In genomic region chr20:462199-462991, GRCh38 we compare ENCODE assay signal across 1 cellular context.
TF ChIP-seq lines count a peak whose summit lies in the region.

TSS of gene TBC1D20 (minus strand) at chr20:462533. CDS start at chr20:462405, 128 bp downstream.

TF ChIP-seq in H1, 55 proteins besides CTCF, POLR2A, EP300 and RAD21:
- TF ChIP-seq HDAC6 (IDR thresholded peaks at IDR 0.05; ENCODE audit: low read depth, low read length): no peak
- TF ChIP-seq, protein P1, sequence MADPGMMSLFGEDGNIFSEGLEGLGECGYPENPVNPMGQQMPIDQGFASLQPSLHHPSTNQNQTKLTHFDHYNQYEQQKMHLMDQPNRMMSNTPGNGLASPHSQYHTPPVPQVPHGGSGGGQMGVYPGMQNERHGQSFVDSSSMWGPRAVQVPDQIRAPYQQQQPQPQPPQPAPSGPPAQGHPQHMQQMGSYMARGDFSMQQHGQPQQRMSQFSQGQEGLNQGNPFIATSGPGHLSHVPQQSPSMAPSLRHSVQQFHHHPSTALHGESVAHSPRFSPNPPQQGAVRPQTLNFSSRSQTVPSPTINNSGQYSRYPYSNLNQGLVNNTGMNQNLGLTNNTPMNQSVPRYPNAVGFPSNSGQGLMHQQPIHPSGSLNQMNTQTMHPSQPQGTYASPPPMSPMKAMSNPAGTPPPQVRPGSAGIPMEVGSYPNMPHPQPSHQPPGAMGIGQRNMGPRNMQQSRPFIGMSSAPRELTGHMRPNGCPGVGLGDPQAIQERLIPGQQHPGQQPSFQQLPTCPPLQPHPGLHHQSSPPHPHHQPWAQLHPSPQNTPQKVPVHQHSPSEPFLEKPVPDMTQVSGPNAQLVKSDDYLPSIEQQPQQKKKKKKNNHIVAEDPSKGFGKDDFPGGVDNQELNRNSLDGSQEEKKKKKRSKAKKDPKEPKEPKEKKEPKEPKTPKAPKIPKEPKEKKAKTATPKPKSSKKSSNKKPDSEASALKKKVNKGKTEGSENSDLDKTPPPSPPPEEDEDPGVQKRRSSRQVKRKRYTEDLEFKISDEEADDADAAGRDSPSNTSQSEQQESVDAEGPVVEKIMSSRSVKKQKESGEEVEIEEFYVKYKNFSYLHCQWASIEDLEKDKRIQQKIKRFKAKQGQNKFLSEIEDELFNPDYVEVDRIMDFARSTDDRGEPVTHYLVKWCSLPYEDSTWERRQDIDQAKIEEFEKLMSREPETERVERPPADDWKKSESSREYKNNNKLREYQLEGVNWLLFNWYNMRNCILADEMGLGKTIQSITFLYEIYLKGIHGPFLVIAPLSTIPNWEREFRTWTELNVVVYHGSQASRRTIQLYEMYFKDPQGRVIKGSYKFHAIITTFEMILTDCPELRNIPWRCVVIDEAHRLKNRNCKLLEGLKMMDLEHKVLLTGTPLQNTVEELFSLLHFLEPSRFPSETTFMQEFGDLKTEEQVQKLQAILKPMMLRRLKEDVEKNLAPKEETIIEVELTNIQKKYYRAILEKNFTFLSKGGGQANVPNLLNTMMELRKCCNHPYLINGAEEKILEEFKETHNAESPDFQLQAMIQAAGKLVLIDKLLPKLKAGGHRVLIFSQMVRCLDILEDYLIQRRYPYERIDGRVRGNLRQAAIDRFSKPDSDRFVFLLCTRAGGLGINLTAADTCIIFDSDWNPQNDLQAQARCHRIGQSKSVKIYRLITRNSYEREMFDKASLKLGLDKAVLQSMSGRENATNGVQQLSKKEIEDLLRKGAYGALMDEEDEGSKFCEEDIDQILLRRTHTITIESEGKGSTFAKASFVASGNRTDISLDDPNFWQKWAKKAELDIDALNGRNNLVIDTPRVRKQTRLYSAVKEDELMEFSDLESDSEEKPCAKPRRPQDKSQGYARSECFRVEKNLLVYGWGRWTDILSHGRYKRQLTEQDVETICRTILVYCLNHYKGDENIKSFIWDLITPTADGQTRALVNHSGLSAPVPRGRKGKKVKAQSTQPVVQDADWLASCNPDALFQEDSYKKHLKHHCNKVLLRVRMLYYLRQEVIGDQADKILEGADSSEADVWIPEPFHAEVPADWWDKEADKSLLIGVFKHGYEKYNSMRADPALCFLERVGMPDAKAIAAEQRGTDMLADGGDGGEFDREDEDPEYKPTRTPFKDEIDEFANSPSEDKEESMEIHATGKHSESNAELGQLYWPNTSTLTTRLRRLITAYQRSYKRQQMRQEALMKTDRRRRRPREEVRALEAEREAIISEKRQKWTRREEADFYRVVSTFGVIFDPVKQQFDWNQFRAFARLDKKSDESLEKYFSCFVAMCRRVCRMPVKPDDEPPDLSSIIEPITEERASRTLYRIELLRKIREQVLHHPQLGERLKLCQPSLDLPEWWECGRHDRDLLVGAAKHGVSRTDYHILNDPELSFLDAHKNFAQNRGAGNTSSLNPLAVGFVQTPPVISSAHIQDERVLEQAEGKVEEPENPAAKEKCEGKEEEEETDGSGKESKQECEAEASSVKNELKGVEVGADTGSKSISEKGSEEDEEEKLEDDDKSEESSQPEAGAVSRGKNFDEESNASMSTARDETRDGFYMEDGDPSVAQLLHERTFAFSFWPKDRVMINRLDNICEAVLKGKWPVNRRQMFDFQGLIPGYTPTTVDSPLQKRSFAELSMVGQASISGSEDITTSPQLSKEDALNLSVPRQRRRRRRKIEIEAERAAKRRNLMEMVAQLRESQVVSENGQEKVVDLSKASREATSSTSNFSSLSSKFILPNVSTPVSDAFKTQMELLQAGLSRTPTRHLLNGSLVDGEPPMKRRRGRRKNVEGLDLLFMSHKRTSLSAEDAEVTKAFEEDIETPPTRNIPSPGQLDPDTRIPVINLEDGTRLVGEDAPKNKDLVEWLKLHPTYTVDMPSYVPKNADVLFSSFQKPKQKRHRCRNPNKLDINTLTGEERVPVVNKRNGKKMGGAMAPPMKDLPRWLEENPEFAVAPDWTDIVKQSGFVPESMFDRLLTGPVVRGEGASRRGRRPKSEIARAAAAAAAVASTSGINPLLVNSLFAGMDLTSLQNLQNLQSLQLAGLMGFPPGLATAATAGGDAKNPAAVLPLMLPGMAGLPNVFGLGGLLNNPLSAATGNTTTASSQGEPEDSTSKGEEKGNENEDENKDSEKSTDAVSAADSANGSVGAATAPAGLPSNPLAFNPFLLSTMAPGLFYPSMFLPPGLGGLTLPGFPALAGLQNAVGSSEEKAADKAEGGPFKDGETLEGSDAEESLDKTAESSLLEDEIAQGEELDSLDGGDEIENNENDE (IDR thresholded peaks at IDR 0.05; ENCODE audit: insufficient replicate concordance, low read length): no peak
- TF ChIP-seq SP2 (IDR thresholded peaks at IDR 0.05; ENCODE audit: low read length): no peak
- no peak for TF ChIP-seq CTBP2 (IDR thresholded peaks at IDR 0.05; ENCODE audit: borderline replicate concordance, insufficient read depth, insufficient read length, low read length)
- no peak for TF ChIP-seq TBP (IDR thresholded peaks at IDR 0.05; ENCODE audit: low read depth, low read length)
- TF ChIP-seq JUN (IDR thresholded peaks at IDR 0.05; ENCODE audit: low read depth, low read length): no peak
- TF ChIP-seq EZH2 (IDR thresholded peaks at IDR 0.05; ENCODE audit: low read depth, low read length, severe bottlenecking): no peak
- TF ChIP-seq SAP30 (IDR thresholded peaks at IDR 0.05; ENCODE audit: insufficient read depth, insufficient replicate concordance, low read length): no peak
- peak; percentile 45; the same call in 1 of the 2 replicates for TF ChIP-seq EGR1 (IDR thresholded peaks at IDR 0.05; ENCODE audit: borderline replicate concordance, low read depth, low read length)
- TF ChIP-seq NANOG (IDR thresholded peaks at IDR 0.05; ENCODE audit: insufficient read depth, low read depth, low read length, poor library complexity, severe bottlenecking): no peak
- TF ChIP-seq ASH2L (IDR thresholded peaks at IDR 0.05; ENCODE audit: low read length): peak; percentile 1
- TF ChIP-seq, protein P2, sequence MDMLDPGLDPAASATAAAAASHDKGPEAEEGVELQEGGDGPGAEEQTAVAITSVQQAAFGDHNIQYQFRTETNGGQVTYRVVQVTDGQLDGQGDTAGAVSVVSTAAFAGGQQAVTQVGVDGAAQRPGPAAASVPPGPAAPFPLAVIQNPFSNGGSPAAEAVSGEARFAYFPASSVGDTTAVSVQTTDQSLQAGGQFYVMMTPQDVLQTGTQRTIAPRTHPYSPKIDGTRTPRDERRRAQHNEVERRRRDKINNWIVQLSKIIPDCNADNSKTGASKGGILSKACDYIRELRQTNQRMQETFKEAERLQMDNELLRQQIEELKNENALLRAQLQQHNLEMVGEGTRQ (IDR thresholded peaks at IDR 0.05; ENCODE audit: low read length): peak; percentile 89
- TF ChIP-seq SP4 (IDR thresholded peaks at IDR 0.05; ENCODE audit: low read length): no peak
- peak; percentile 56 for TF ChIP-seq NRF1 (IDR thresholded peaks at IDR 0.05; ENCODE audit: low read depth, low read length)
- TF ChIP-seq SIX5 (IDR thresholded peaks at IDR 0.05; ENCODE audit: low read depth, low read length): 0 out of 2 replicates have a peak, but pooled peaks have one; percentile 8
- no peak for TF ChIP-seq RXRA (IDR thresholded peaks at IDR 0.05; ENCODE audit: insufficient read depth, low read depth, low read length)
- no peak for TF ChIP-seq KDM5A (IDR thresholded peaks at IDR 0.05; ENCODE audit: low read length)
- TF ChIP-seq RNF2 (IDR thresholded peaks at IDR 0.05; ENCODE audit: borderline replicate concordance, low read depth, low read length, missing control alignments, poor library complexity, severe bottlenecking): no peak
- no peak for TF ChIP-seq CBX8 (IDR thresholded peaks at IDR 0.05; ENCODE audit: borderline replicate concordance, low read depth, low read length)
- no peak for TF ChIP-seq HDAC2 (IDR thresholded peaks at IDR 0.05; ENCODE audit: borderline replicate concordance in 1 of 2, low read depth in 2 of 2, low read length in 2 of 2)
- 0 out of 2 replicates have a peak, but pooled peaks have one; percentile 54 for TF ChIP-seq RBBP5 (IDR thresholded peaks at IDR 0.05; ENCODE audit: borderline replicate concordance, low read depth, low read length)
- no peak for TF ChIP-seq ZNF274 (IDR thresholded peaks at IDR 0.05; ENCODE audit: borderline replicate concordance, extremely low read depth, low read length)
- TF ChIP-seq TAF7 (optimal IDR thresholded peaks at IDR 0.05; ENCODE audit: borderline replicate concordance, low read depth, low read length): peak; percentile 21
- TF ChIP-seq BRCA1 (IDR thresholded peaks at IDR 0.05; ENCODE audit: low read depth, low read length): no peak
- no peak for TF ChIP-seq GABPA (IDR thresholded peaks at IDR 0.05; ENCODE audit: borderline replicate concordance, insufficient read depth, low read length)
- no peak for TF ChIP-seq SIRT6 (IDR thresholded peaks at IDR 0.05; ENCODE audit: low read length)
- TF ChIP-seq CBX5 (IDR thresholded peaks at IDR 0.05; ENCODE audit: low read depth, low read length): no peak
- no peak for TF ChIP-seq SIN3A (conservative IDR thresholded peaks at IDR 0.05 in 1 of 2, IDR thresholded peaks at IDR 0.05 in 1 of 2; ENCODE audit: low read depth in 1 of 2, low read length in 2 of 2)
- peak; percentile 89 for TF ChIP-seq PHF8 (conservative IDR thresholded peaks at IDR 0.05; ENCODE audit: low read depth, low read length)
- no peak for TF ChIP-seq CHD1 (IDR thresholded peaks at IDR 0.05; ENCODE audit: low read depth, low read length)
- no peak for TF ChIP-seq RFX5 (IDR thresholded peaks at IDR 0.05; ENCODE audit: borderline replicate concordance, low read depth, low read length)
- 0 out of 2 replicates have a peak, but pooled peaks have one; percentile 41 for TF ChIP-seq FOSL1 (IDR thresholded peaks at IDR 0.05; ENCODE audit: insufficient read depth, low read depth, low read length)
- TF ChIP-seq SRF (IDR thresholded peaks at IDR 0.05; ENCODE audit: low read depth, low read length): no peak
- TF ChIP-seq, protein P3, sequence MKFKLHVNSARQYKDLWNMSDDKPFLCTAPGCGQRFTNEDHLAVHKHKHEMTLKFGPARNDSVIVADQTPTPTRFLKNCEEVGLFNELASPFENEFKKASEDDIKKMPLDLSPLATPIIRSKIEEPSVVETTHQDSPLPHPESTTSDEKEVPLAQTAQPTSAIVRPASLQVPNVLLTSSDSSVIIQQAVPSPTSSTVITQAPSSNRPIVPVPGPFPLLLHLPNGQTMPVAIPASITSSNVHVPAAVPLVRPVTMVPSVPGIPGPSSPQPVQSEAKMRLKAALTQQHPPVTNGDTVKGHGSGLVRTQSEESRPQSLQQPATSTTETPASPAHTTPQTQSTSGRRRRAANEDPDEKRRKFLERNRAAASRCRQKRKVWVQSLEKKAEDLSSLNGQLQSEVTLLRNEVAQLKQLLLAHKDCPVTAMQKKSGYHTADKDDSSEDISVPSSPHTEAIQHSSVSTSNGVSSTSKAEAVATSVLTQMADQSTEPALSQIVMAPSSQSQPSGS (IDR thresholded peaks at IDR 0.05; ENCODE audit: low read length): no peak
- TF ChIP-seq CHD2 (IDR thresholded peaks at IDR 0.05; ENCODE audit: low read length): no peak
- TF ChIP-seq POLR2AphosphoS5 (IDR thresholded peaks at IDR 0.05; ENCODE audit: low read depth, low read length): 0 out of 2 replicates have a peak, but pooled peaks have one; percentile 50
- TF ChIP-seq TEAD4 (IDR thresholded peaks at IDR 0.05; ENCODE audit: low read depth, low read length): peak; percentile 40; the same call in 1 of the 2 replicates
- TF ChIP-seq KDM4A (IDR thresholded peaks at IDR 0.05; ENCODE audit: low read depth, low read length, severe bottlenecking): peak; percentile 43
- TF ChIP-seq MAX (IDR thresholded peaks at IDR 0.05): peak; percentile 71
- TF ChIP-seq, protein P4, sequence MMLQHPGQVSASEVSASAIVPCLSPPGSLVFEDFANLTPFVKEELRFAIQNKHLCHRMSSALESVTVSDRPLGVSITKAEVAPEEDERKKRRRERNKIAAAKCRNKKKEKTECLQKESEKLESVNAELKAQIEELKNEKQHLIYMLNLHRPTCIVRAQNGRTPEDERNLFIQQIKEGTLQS (IDR thresholded peaks at IDR 0.05; ENCODE audit: insufficient read depth, low read depth, low read length): peak; percentile 87; the same call in 1 of the 2 replicates
- TF ChIP-seq JUND (IDR thresholded peaks at IDR 0.05; ENCODE audit: low read length): no peak
- TF ChIP-seq TCF12 (IDR thresholded peaks at IDR 0.05; ENCODE audit: low read depth, low read length): no peak
- TF ChIP-seq TAF1 (IDR thresholded peaks at IDR 0.05; ENCODE audit: low read depth, low read length): peak; percentile 39; the same call in 1 of the 2 replicates
- TF ChIP-seq GTF2F1 (IDR thresholded peaks at IDR 0.05; ENCODE audit: borderline replicate concordance, low read depth, low read length): no peak
- no peak for TF ChIP-seq BACH1 (IDR thresholded peaks at IDR 0.05; ENCODE audit: low read length)
- no peak for TF ChIP-seq MAFK (IDR thresholded peaks at IDR 0.05; ENCODE audit: low read depth, low read length)
- TF ChIP-seq YY1 (IDR thresholded peaks at IDR 0.05; ENCODE audit: low read depth, low read length): no peak
- no peak for TF ChIP-seq SUZ12 (IDR thresholded peaks at IDR 0.05; ENCODE audit: low read length)
- no peak for TF ChIP-seq POU5F1 (IDR thresholded peaks at IDR 0.05; ENCODE audit: low read depth, low read length)
- no peak for TF ChIP-seq KDM1A (IDR thresholded peaks at IDR 0.05; ENCODE audit: borderline replicate concordance, low read length)
- TF ChIP-seq SP1 (IDR thresholded peaks at IDR 0.05; ENCODE audit: low read depth, low read length): no peak
- no peak for TF ChIP-seq CREB1 (IDR thresholded peaks at IDR 0.05)
- no peak for TF ChIP-seq BCL11A (IDR thresholded peaks at IDR 0.05; ENCODE audit: low read depth in 2 of 2, low read length in 2 of 2)
- TF ChIP-seq, protein P5, sequence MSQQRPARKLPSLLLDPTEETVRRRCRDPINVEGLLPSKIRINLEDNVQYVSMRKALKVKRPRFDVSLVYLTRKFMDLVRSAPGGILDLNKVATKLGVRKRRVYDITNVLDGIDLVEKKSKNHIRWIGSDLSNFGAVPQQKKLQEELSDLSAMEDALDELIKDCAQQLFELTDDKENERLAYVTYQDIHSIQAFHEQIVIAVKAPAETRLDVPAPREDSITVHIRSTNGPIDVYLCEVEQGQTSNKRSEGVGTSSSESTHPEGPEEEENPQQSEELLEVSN (IDR thresholded peaks at IDR 0.05): peak; percentile 88
- TF ChIP-seq CEBPB (IDR thresholded peaks at IDR 0.05; ENCODE audit: low read depth, low read length): no peak
TF ChIP-seq in H1: peak in this region for 16.
